In genomic region chr7:139108256-139109187, GRCh38 we compare ENCODE assay signal across 1 cellular context.
TF ChIP-seq lines count a peak whose summit lies in the region.

No MANE protein-coding gene starts in this region.

TF ChIP-seq in K562, 482 proteins besides CTCF, POLR2A, EP300 and RAD21 (continued from another document and continues in another):
- no peak for TF ChIP-seq IRF9 (tag; IDR thresholded peaks at IDR 0.05)
- peak; percentile 60; the same call in 1 of the 2 replicates for TF ChIP-seq CEBPG (CRISPR knock-in tag; IDR thresholded peaks at IDR 0.05)
- no peak for TF ChIP-seq CEBPG (tag; conservative IDR thresholded peaks at IDR 0.05 in 1 of 2, IDR thresholded peaks at IDR 0.05 in 1 of 2)
- TF ChIP-seq BRCA1 (IDR thresholded peaks at IDR 0.05), result no peak
- TF ChIP-seq BRCA1 (CRISPR knock-in tag; IDR thresholded peaks at IDR 0.05), result 0 out of 2 replicates have a peak, but pooled peaks have one; percentile 81
- 0 out of 2 replicates have a peak, but pooled peaks have one; percentile 10 for TF ChIP-seq MED1 (CRISPR knock-in tag; IDR thresholded peaks at IDR 0.05; ENCODE audit: borderline replicate concordance)
- TF ChIP-seq PHB2 (IDR thresholded peaks at IDR 0.05; ENCODE audit: low read depth), result peak; percentile 6; the same call in 1 of the 2 replicates
- TF ChIP-seq ELF4 (CRISPR knock-in tag; IDR thresholded peaks at IDR 0.05), result 0 out of 2 replicates have a peak, but pooled peaks have one; percentile 9
- peak; percentile 1 for TF ChIP-seq TAF1 (IDR thresholded peaks at IDR 0.05; ENCODE audit: control insufficient read depth, extremely low read depth, insufficient read depth, low read length, severe bottlenecking)
- TF ChIP-seq CCAR2 (IDR thresholded peaks at IDR 0.05; ENCODE audit: low read depth, low read length), result no peak
- TF ChIP-seq PRPF4 (IDR thresholded peaks at IDR 0.05; ENCODE audit: insufficient read depth, low read depth, low read length, poor library complexity, severe bottlenecking), result no peak
- TF ChIP-seq NONO (IDR thresholded peaks at IDR 0.05; ENCODE audit: low read depth in 2 of 2, low read length in 1 of 2), result 0 out of 4 replicates have a peak, but pooled peaks of 1 of the 2 experiments have one; percentile 41
- peak; percentile 9 for TF ChIP-seq CCNT2 (IDR thresholded peaks at IDR 0.05; ENCODE audit: borderline replicate concordance, extremely low read depth, insufficient read length, low read depth, low read length)
- TF ChIP-seq ZNF324 (CRISPR knock-in tag; IDR thresholded peaks at IDR 0.05), result 0 out of 2 replicates have a peak, but pooled peaks have one; percentile 10
- 0 out of 4 replicates have a peak, but pooled peaks of 1 of the 2 experiments have one; percentile 16 for TF ChIP-seq MAZ (CRISPR knock-in tag; conservative IDR thresholded peaks at IDR 0.05 in 1 of 2, IDR thresholded peaks at IDR 0.05 in 1 of 2)
- no peak for TF ChIP-seq ETV6 (IDR thresholded peaks at IDR 0.05; ENCODE audit: borderline replicate concordance in 1 of 2, low read depth in 2 of 2, low read length in 1 of 2)
- TF ChIP-seq ETV6 (CRISPR knock-in tag; IDR thresholded peaks at IDR 0.05; ENCODE audit: borderline replicate concordance), result peak; percentile 64; the same call in 1 of the 2 replicates
- TF ChIP-seq, protein P1, sequence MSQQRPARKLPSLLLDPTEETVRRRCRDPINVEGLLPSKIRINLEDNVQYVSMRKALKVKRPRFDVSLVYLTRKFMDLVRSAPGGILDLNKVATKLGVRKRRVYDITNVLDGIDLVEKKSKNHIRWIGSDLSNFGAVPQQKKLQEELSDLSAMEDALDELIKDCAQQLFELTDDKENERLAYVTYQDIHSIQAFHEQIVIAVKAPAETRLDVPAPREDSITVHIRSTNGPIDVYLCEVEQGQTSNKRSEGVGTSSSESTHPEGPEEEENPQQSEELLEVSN (IDR thresholded peaks at IDR 0.05; ENCODE audit: borderline replicate concordance in 1 of 2, extremely low read depth in 1 of 2, insufficient read depth in 1 of 2, insufficient read length in 1 of 2, low read depth in 1 of 2, low read length in 1 of 2, poor library complexity in 1 of 2, severe bottlenecking in 1 of 2), result peak; percentile 23 to 55
- TF ChIP-seq AFF4 (CRISPR knock-in tag; IDR thresholded peaks at IDR 0.05), result no peak
- TF ChIP-seq NFRKB (IDR thresholded peaks at IDR 0.05; ENCODE audit: low read depth), result 0 out of 2 replicates have a peak, but pooled peaks have one; percentile 1
- TF ChIP-seq NCOA6 (IDR thresholded peaks at IDR 0.05), result peak; percentile 88
- TF ChIP-seq, protein P2, sequence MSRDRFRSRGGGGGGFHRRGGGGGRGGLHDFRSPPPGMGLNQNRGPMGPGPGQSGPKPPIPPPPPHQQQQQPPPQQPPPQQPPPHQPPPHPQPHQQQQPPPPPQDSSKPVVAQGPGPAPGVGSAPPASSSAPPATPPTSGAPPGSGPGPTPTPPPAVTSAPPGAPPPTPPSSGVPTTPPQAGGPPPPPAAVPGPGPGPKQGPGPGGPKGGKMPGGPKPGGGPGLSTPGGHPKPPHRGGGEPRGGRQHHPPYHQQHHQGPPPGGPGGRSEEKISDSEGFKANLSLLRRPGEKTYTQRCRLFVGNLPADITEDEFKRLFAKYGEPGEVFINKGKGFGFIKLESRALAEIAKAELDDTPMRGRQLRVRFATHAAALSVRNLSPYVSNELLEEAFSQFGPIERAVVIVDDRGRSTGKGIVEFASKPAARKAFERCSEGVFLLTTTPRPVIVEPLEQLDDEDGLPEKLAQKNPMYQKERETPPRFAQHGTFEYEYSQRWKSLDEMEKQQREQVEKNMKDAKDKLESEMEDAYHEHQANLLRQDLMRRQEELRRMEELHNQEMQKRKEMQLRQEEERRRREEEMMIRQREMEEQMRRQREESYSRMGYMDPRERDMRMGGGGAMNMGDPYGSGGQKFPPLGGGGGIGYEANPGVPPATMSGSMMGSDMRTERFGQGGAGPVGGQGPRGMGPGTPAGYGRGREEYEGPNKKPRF (IDR thresholded peaks at IDR 0.05; ENCODE audit: low read depth, low read length), result no peak
- peak in 1 of 2 experiments; percentile 29; a peak in 1 of 4 replicates for TF ChIP-seq NRF1 (conservative IDR thresholded peaks at IDR 0.05 in 1 of 2, IDR thresholded peaks at IDR 0.05 in 1 of 2)
- TF ChIP-seq NR2C2 (CRISPR knock-in tag; IDR thresholded peaks at IDR 0.05), result 0 out of 2 replicates have a peak, but pooled peaks have one; percentile 74
- no peak for TF ChIP-seq NR2C2 (tag; IDR thresholded peaks at IDR 0.05)
- no peak for TF ChIP-seq TOE1 (IDR thresholded peaks at IDR 0.05; ENCODE audit: borderline replicate concordance)
- TF ChIP-seq TOE1 (CRISPR knock-in tag; IDR thresholded peaks at IDR 0.05; ENCODE audit: borderline replicate concordance, low read depth), result no peak
- TF ChIP-seq SIN3A (IDR thresholded peaks at IDR 0.05; ENCODE audit: borderline replicate concordance in 2 of 2, control insufficient read depth in 1 of 2, low read depth in 2 of 2, low read length in 2 of 2), result peak in 1 of 2 experiments; percentile 63; a peak in 1 of 4 replicates
- TF ChIP-seq, protein P3, sequence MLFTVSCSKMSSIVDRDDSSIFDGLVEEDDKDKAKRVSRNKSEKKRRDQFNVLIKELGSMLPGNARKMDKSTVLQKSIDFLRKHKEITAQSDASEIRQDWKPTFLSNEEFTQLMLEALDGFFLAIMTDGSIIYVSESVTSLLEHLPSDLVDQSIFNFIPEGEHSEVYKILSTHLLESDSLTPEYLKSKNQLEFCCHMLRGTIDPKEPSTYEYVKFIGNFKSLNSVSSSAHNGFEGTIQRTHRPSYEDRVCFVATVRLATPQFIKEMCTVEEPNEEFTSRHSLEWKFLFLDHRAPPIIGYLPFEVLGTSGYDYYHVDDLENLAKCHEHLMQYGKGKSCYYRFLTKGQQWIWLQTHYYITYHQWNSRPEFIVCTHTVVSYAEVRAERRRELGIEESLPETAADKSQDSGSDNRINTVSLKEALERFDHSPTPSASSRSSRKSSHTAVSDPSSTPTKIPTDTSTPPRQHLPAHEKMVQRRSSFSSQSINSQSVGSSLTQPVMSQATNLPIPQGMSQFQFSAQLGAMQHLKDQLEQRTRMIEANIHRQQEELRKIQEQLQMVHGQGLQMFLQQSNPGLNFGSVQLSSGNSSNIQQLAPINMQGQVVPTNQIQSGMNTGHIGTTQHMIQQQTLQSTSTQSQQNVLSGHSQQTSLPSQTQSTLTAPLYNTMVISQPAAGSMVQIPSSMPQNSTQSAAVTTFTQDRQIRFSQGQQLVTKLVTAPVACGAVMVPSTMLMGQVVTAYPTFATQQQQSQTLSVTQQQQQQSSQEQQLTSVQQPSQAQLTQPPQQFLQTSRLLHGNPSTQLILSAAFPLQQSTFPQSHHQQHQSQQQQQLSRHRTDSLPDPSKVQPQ (CRISPR knock-in tag; IDR thresholded peaks at IDR 0.05; ENCODE audit: borderline replicate concordance), result no peak
- peak; percentile 76; the same call in 1 of the 2 replicates for TF ChIP-seq ZNF12 (CRISPR knock-in tag; IDR thresholded peaks at IDR 0.05)
- TF ChIP-seq ZBTB2 (IDR thresholded peaks at IDR 0.05), result no peak
- 0 out of 2 replicates have a peak, but pooled peaks have one; percentile 18 for TF ChIP-seq ZNF57 (CRISPR knock-in tag; IDR thresholded peaks at IDR 0.05)
- no peak for TF ChIP-seq ZNF785 (CRISPR knock-in tag; IDR thresholded peaks at IDR 0.05)
- TF ChIP-seq BRD9 (IDR thresholded peaks at IDR 0.05; ENCODE audit: low read depth, partially characterized antibody), result peak; percentile 25
- no peak for TF ChIP-seq FOXM1 (IDR thresholded peaks at IDR 0.05; ENCODE audit: low read depth)
- peak; percentile 64; the same call in 1 of the 2 replicates for TF ChIP-seq FOXM1 (CRISPR knock-in tag; IDR thresholded peaks at IDR 0.05; ENCODE audit: low read depth)
- no peak for TF ChIP-seq ZSCAN32 (CRISPR knock-in tag; IDR thresholded peaks at IDR 0.05)
- TF ChIP-seq TEAD4 (IDR thresholded peaks at IDR 0.05; ENCODE audit: low read length), result no peak; the same call in 1 of the 2 replicates
- TF ChIP-seq TEAD4 (CRISPR knock-in tag; IDR thresholded peaks at IDR 0.05; ENCODE audit: borderline replicate concordance), result peak; percentile 97
- peak in 1 of 2 experiments; percentile 55; a peak in 1 of 4 replicates for TF ChIP-seq SRF (CRISPR knock-in tag; IDR thresholded peaks at IDR 0.05)
- TF ChIP-seq MIER1 (IDR thresholded peaks at IDR 0.05; ENCODE audit: low read depth), result 0 out of 2 replicates have a peak, but pooled peaks have one; percentile 26
- TF ChIP-seq ZZZ3 (IDR thresholded peaks at IDR 0.05), result no peak
- TF ChIP-seq, protein P4, sequence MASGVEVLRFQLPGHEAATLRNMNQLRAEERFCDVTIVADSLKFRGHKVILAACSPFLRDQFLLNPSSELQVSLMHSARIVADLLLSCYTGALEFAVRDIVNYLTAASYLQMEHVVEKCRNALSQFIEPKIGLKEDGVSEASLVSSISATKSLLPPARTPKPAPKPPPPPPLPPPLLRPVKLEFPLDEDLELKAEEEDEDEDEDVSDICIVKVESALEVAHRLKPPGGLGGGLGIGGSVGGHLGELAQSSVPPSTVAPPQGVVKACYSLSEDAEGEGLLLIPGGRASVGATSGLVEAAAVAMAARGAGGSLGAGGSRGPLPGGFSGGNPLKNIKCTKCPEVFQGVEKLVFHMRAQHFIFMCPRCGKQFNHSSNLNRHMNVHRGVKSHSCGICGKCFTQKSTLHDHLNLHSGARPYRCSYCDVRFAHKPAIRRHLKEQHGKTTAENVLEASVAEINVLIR (CRISPR knock-in tag; IDR thresholded peaks at IDR 0.05), result no peak
- TF ChIP-seq KLF6 (CRISPR knock-in tag; IDR thresholded peaks at IDR 0.05; ENCODE audit: borderline replicate concordance), result 0 out of 2 replicates have a peak, but pooled peaks have one; percentile 19
- TF ChIP-seq IRF1 (CRISPR knock-in tag; IDR thresholded peaks at IDR 0.05; ENCODE audit: borderline replicate concordance), result no peak
- peak; percentile 84; the same call in 1 of the 2 replicates for TF ChIP-seq ETV5 (CRISPR knock-in tag; IDR thresholded peaks at IDR 0.05; ENCODE audit: low read depth)
- peak; percentile 49; the same call in 1 of the 2 replicates for TF ChIP-seq ZNF511 (CRISPR knock-in tag; IDR thresholded peaks at IDR 0.05)
- TF ChIP-seq TARDBP (IDR thresholded peaks at IDR 0.05), result peak; percentile 79; the same call in 1 of the 2 replicates
- peak; percentile 34 for TF ChIP-seq SETDB1 (IDR thresholded peaks at IDR 0.05; ENCODE audit: low read length)
